8 cellular contexts compared by ENCODE assay signal in genomic region chr18:50819727-50820378, GRCh38. TPM values are rescaled to one million over a fixed set of nuclear protein-coding genes. Genes with fewer than 3 reads are reported as not detected.
A peak's percentile ranks its signal among the peaks of the same experiment; 100 is the strongest.
DNase-seq lines count a peak whose midpoint lies in the region; ATAC-seq and TF ChIP-seq lines count a peak whose summit lies in the region.

Gene MRO, minus strand, starts transcription at chr18:50820016. Its CDS starts 10,616 bp downstream, at chr18:50809400.

- DNase-seq in NCI-H1436 treated with DMSO at 0.1 percent for 48 hours (lab: John Stamatoyannopoulos, UW) (peak; percentile 46), SW480 (ENCODE audit: low spot score) (peak; percentile 49), amniotic epithelial cell (ENCODE audit: low read depth) (peak; percentile 87), right atrium auricular region (ENCODE audit: low spot score) (peak; percentile 92), prostate gland (ENCODE audit: low spot score) (peak; percentile 75), ureter (ENCODE audit: low spot score) (peak; percentile 89)

- intact Hi-C loops in prostate gland (cut with DNase I) = loop anchor here (5.0 to 10.0 kb wide), 5 partner anchors 57 to 375 kb away; partner anchors contain the start of genes ELAC1, ME2, MEX3C and SMAD4

- H3K4me3 ChIP-seq in GM12875 (ENCODE audit: low read depth, low read length) (peak within 1 kb of the TSS; percentile 38), right atrium auricular region (peak within 1 kb of the TSS; percentile 28 to 43), prostate gland (peak within 1 kb of the TSS; percentile 7 to 23)

- peak; percentile 87 for ATAC-seq in HG02852 (IDR thresholded peaks at IDR 0.05; ENCODE audit: unreplicated experiment)

- WGBS in prostate gland = 1% methylated on average over 24 of the region's 24 CpGs

- H3K27ac ChIP-seq in right atrium auricular region (peak within 1 kb of the TSS; percentile 35 to 64), prostate gland (no peak within 1 kb of the TSS)

- H3K36me3 ChIP-seq in right atrium auricular region (no peaks in the 10 kb centered on the region), prostate gland (no peaks in the 10 kb centered on the region)

- no peaks in the 10 kb centered on the region for H3K27me3 ChIP-seq in right atrium auricular region
- H3K27me3 ChIP-seq in prostate gland (replicated peaks; ENCODE audit: insufficient read depth) = no peaks in the 10 kb centered on the region

- TF ChIP-seq CTCF in GM12875 (IDR thresholded peaks at IDR 0.05; ENCODE audit: borderline replicate concordance, insufficient read depth, low read depth, low read length) (peak; percentile 91), right atrium auricular region (IDR thresholded peaks at IDR 0.05) (peak; percentile 85 to 92), prostate gland (IDR thresholded peaks at IDR 0.05) (peak; percentile 77 to 91 (median 86))

- no peaks in the 10 kb centered on the region for H3K9me3 ChIP-seq in right atrium auricular region
- H3K9me3 ChIP-seq in prostate gland = no peaks in the 10 kb centered on the region

- TF ChIP-seq POLR2A in prostate gland (IDR thresholded peaks at IDR 0.05) = no peak

- peaks cover 0 to 30% of the 10 kb centered on the region in 2 donors for H3K4me1 ChIP-seq in right atrium auricular region
- no peaks in the 10 kb centered on the region for H3K4me1 ChIP-seq in prostate gland (replicated peaks)

RNA-seq across cellular contexts. Expression of gene MRO, which starts in this region (rescaled TPM):
- total RNA-seq in right atrium auricular region = 1 to 10 TPM; 2.1 to 2.6 TPM
- total RNA-seq in prostate gland = 10 to 100 TPM in 1 of 2 donors, under 1 TPM in 1; 0.23 to 64.8 TPM
- 1.9 TPM for total RNA-seq in ureter

Comparison
In these comparisons a context has a peak if more than half of its experiments do, and no peak if none do; other contexts are left out.
1. H3K27ac ChIP-seq: peak in right atrium auricular region (2 of 2); none in prostate gland (0 of 2).
2. Peak in every context shown above with its lines, with median percentiles within 50 percentile points of each other: H3K4me3 ChIP-seq, CTCF ChIP-seq and DNase-seq.